Comparison of ENCODE assay signal across 1 cellular context in genomic region chr6:53432318-53433161, GRCh38.
A peak's percentile ranks its signal among the peaks of the same experiment; 100 is the strongest.
TF ChIP-seq lines count a peak whose summit lies in the region.

No MANE protein-coding gene starts in this region.

TF ChIP-seq in HepG2, 621 proteins besides CTCF, POLR2A, EP300 and RAD21 (continued from another document and continues in another):
- peak; percentile 96 for TF ChIP-seq ZNF770 (CRISPR knock-in tag; IDR thresholded peaks at IDR 0.05)
- no peak for TF ChIP-seq ZNF639 (CRISPR knock-in tag; conservative IDR thresholded peaks at IDR 0.05)
- 0 out of 2 replicates have a peak, but pooled peaks have one; percentile 52 for TF ChIP-seq SMAD3 (CRISPR knock-in tag; IDR thresholded peaks at IDR 0.05)
- no peak for TF ChIP-seq NFYC (CRISPR knock-in tag; IDR thresholded peaks at IDR 0.05)
- TF ChIP-seq HNF4A (CRISPR knock-in tag; IDR thresholded peaks at IDR 0.05): peak; percentile 75
- no peak for TF ChIP-seq HNRNPK (IDR thresholded peaks at IDR 0.05; ENCODE audit: low read depth, low read length, poor library complexity, severe bottlenecking)
- TF ChIP-seq NFAT5 (CRISPR knock-in tag; IDR thresholded peaks at IDR 0.05): no peak
- TF ChIP-seq ZC3H4 (CRISPR knock-in tag; IDR thresholded peaks at IDR 0.05; ENCODE audit: borderline replicate concordance): no peak
- no peak for TF ChIP-seq SP2 (CRISPR knock-in tag; IDR thresholded peaks at IDR 0.05)
- no peak for TF ChIP-seq PRDM4 (CRISPR knock-in tag; IDR thresholded peaks at IDR 0.05; ENCODE audit: borderline replicate concordance)
- peak; percentile 50; the same call in 1 of the 2 replicates for TF ChIP-seq ZMYM3 (CRISPR knock-in tag; IDR thresholded peaks at IDR 0.05)
- TF ChIP-seq ZNF567 (CRISPR knock-in tag; IDR thresholded peaks at IDR 0.05; ENCODE audit: borderline replicate concordance): no peak
- peak; percentile 84; the same call in 1 of the 2 replicates for TF ChIP-seq HMG20A (CRISPR knock-in tag; IDR thresholded peaks at IDR 0.05; ENCODE audit: borderline replicate concordance)
- TF ChIP-seq KLF16 (CRISPR knock-in tag; IDR thresholded peaks at IDR 0.05): no peak
- no peak for TF ChIP-seq DR1 (CRISPR knock-in tag; IDR thresholded peaks at IDR 0.05)
- 0 out of 2 replicates have a peak, but pooled peaks have one; percentile 23 for TF ChIP-seq DMAP1 (CRISPR knock-in tag; IDR thresholded peaks at IDR 0.05)
- TF ChIP-seq DPF2 (CRISPR knock-in tag; IDR thresholded peaks at IDR 0.05; ENCODE audit: borderline replicate concordance, low read depth): peak; percentile 56; the same call in 1 of the 2 replicates
- peak; percentile 66; the same call in 1 of the 2 replicates for TF ChIP-seq ZBTB26 (CRISPR knock-in tag; IDR thresholded peaks at IDR 0.05; ENCODE audit: borderline replicate concordance)
- no peak for TF ChIP-seq RAD51 (IDR thresholded peaks at IDR 0.05; ENCODE audit: borderline replicate concordance)
- no peak for TF ChIP-seq RELA (CRISPR knock-in tag; IDR thresholded peaks at IDR 0.05)
- peak; percentile 94 for TF ChIP-seq TBL1XR1 (IDR thresholded peaks at IDR 0.05; ENCODE audit: borderline replicate concordance, low read length, partially characterized antibody)
- no peak for TF ChIP-seq ZNF430 (CRISPR knock-in tag; IDR thresholded peaks at IDR 0.05)
- TF ChIP-seq ARNT2 (CRISPR knock-in tag; IDR thresholded peaks at IDR 0.05; ENCODE audit: low read depth): no peak
- TF ChIP-seq DRAP1 (CRISPR knock-in tag; IDR thresholded peaks at IDR 0.05): 0 out of 2 replicates have a peak, but pooled peaks have one; percentile 12
- TF ChIP-seq ZNF546 (CRISPR knock-in tag; conservative IDR thresholded peaks at IDR 0.05): no peak
- no peak for TF ChIP-seq ZNF790 (CRISPR knock-in tag; IDR thresholded peaks at IDR 0.05; ENCODE audit: borderline replicate concordance)
- TF ChIP-seq NFYB (CRISPR knock-in tag; IDR thresholded peaks at IDR 0.05): no peak
- no peak for TF ChIP-seq TCF7L2 (IDR thresholded peaks at IDR 0.05; ENCODE audit: low read depth, low read length)
- peak; percentile 46; the same call in 1 of the 2 replicates for TF ChIP-seq TBX2 (CRISPR knock-in tag; IDR thresholded peaks at IDR 0.05; ENCODE audit: borderline replicate concordance)
- TF ChIP-seq JUND (CRISPR knock-in tag; IDR thresholded peaks at IDR 0.05): peak; percentile 92
- peak; percentile 75 for TF ChIP-seq ZGPAT (CRISPR knock-in tag; IDR thresholded peaks at IDR 0.05)
- no peak for TF ChIP-seq ZNF33B (CRISPR knock-in tag; IDR thresholded peaks at IDR 0.05)
- no peak for TF ChIP-seq ZNF781 (CRISPR knock-in tag; IDR thresholded peaks at IDR 0.05; ENCODE audit: borderline replicate concordance, not compliant biosample characterization)
- TF ChIP-seq SIX4 (CRISPR knock-in tag; IDR thresholded peaks at IDR 0.05): peak; percentile 80
- peak; percentile 81 for TF ChIP-seq FOXA3 (CRISPR knock-in tag; IDR thresholded peaks at IDR 0.05)
- no peak for TF ChIP-seq RNF219 (CRISPR knock-in tag; IDR thresholded peaks at IDR 0.05)
- TF ChIP-seq SOX5 (CRISPR knock-in tag; IDR thresholded peaks at IDR 0.05; ENCODE audit: borderline replicate concordance): peak; percentile 86
- TF ChIP-seq IKZF5 (CRISPR knock-in tag; IDR thresholded peaks at IDR 0.05): no peak
- no peak for TF ChIP-seq ZNF256 (CRISPR knock-in tag; conservative IDR thresholded peaks at IDR 0.05)
- TF ChIP-seq ZNF446 (CRISPR knock-in tag; IDR thresholded peaks at IDR 0.05): no peak
- TF ChIP-seq SP4 (CRISPR knock-in tag; IDR thresholded peaks at IDR 0.05): no peak
- TF ChIP-seq ZNF18 (CRISPR knock-in tag; IDR thresholded peaks at IDR 0.05; ENCODE audit: insufficient replicate concordance): no peak
